Comparison of ENCODE assay signal across 8 cellular contexts in genomic region chr12:2960432-2960956, GRCh38. TPM values are rescaled to one million over a fixed set of nuclear protein-coding genes. Genes with fewer than 3 reads are reported as not detected.
DNase-seq lines count a peak whose midpoint lies in the region; ATAC-seq and TF ChIP-seq lines count a peak whose summit lies in the region.

No MANE protein-coding gene starts in this region.

- peak overlapping the region; percentile 26 to 77 (median 63) for H3K4me3 Mint-ChIP-seq in IgD-negative memory B cell
- H3K4me3 Mint-ChIP-seq in activated naive CD8-positive, alpha-beta T cell = peak overlapping the region; percentile 80
- peak overlapping the region in 4 of 5 donors; percentile 28 to 61 (median 52) for H3K4me3 Mint-ChIP-seq in immature natural killer cell
- peak overlapping the region; percentile 40 for H3K4me3 Mint-ChIP-seq in stimulated activated memory B cell treated with anti-CD40 and anti-IgM and Interleukin-4, amounts not matched to agents 10 μg/mL and 1 μg/mL and 100 μg/mL, for 72 hours

- H3K9me3 Mint-ChIP-seq in IgD-negative memory B cell = peaks cover 0 to 1% (median 0%) of the 10 kb centered on the region in 3 donors
- H3K9me3 Mint-ChIP-seq in activated naive CD8-positive, alpha-beta T cell (ENCODE audit: low read depth) = no peaks in the 10 kb centered on the region
- H3K9me3 Mint-ChIP-seq in immature natural killer cell = no peaks in the 10 kb centered on the region
- H3K9me3 Mint-ChIP-seq in stimulated activated memory B cell treated with anti-CD40 and anti-IgM and Interleukin-4, amounts not matched to agents 10 μg/mL and 1 μg/mL and 100 μg/mL, for 72 hours = no peaks in the 10 kb centered on the region

- TF ChIP-seq CTCF in lower leg skin (IDR thresholded peaks at IDR 0.05) = no peak

- peak; percentile 47 for ATAC-seq in stimulated activated memory B cell treated with anti-CD40 and anti-IgM and Interleukin-4, amounts not matched to agents 10 μg/mL and 1 μg/mL and 100 μg/mL, for 72 hours

- H3K36me3 Mint-ChIP-seq in IgD-negative memory B cell = no peaks in the 10 kb centered on the region
- no peaks in the 10 kb centered on the region for H3K36me3 Mint-ChIP-seq in activated naive CD8-positive, alpha-beta T cell
- H3K36me3 Mint-ChIP-seq in immature natural killer cell = peaks cover 0 to 3% (median 0%) of the 10 kb centered on the region in 3 donors
- H3K36me3 Mint-ChIP-seq in stimulated activated memory B cell treated with anti-CD40 and anti-IgM and Interleukin-4, amounts not matched to agents 10 μg/mL and 1 μg/mL and 100 μg/mL, for 72 hours = no peaks in the 10 kb centered on the region

- peak; percentile 29 for DNase-seq in Caki2 (ENCODE audit: low read depth)
- DNase-seq in immature natural killer cell = no peak
- no peak for DNase-seq in NCI-H1092 (lab: John Stamatoyannopoulos, UW)
- DNase-seq in T1000 (lab: John Stamatoyannopoulos, UW) = no peak
- no peak for DNase-seq in lower leg skin (ENCODE audit: low spot score in 2 of 2)

- 17 to 24% methylated on average over 15 to 16 of the region's 16 CpGs for WGBS in lower leg skin, 2 donors

- no peak for TF ChIP-seq POLR2A in lower leg skin (IDR thresholded peaks at IDR 0.05)

- H3K27me3 Mint-ChIP-seq in IgD-negative memory B cell = peaks cover 52% of the 10 kb centered on the region
- peaks cover 31% of the 10 kb centered on the region for H3K27me3 Mint-ChIP-seq in activated naive CD8-positive, alpha-beta T cell
- H3K27me3 Mint-ChIP-seq in immature natural killer cell (ENCODE audit: low read depth in 3 of 3) = peaks cover 12 to 27% (median 17%) of the 10 kb centered on the region in 3 donors
- H3K27me3 Mint-ChIP-seq in stimulated activated memory B cell treated with anti-CD40 and anti-IgM and Interleukin-4, amounts not matched to agents 10 μg/mL and 1 μg/mL and 100 μg/mL, for 72 hours = peaks cover 80% of the 10 kb centered on the region

- intact Hi-C loops in lower leg skin (cut with DNase I; ENCODE audit: low total_unique reads) = no loop called here

- in situ Hi-C loops in Caki2 (cut with HindIII; ENCODE audit: low pct_unique_long_range_greater_than_20kb, low sequenced_read_pairs) = no loop called here

- peaks cover 3 to 15% (median 8%) of the 10 kb centered on the region in 3 donors for H3K4me1 Mint-ChIP-seq in IgD-negative memory B cell
- peaks cover 18% of the 10 kb centered on the region for H3K4me1 Mint-ChIP-seq in activated naive CD8-positive, alpha-beta T cell (ENCODE audit: low read depth)
- peaks cover 9 to 11% of the 10 kb centered on the region in 2 donors for H3K4me1 Mint-ChIP-seq in immature natural killer cell
- peaks cover 18% of the 10 kb centered on the region for H3K4me1 Mint-ChIP-seq in stimulated activated memory B cell treated with anti-CD40 and anti-IgM and Interleukin-4, amounts not matched to agents 10 μg/mL and 1 μg/mL and 100 μg/mL, for 72 hours

- H3K4me3 ChIP-seq in lower leg skin (ENCODE audit: low read depth, poor library complexity, severe bottlenecking) = no peak overlapping the region

- H3K27ac Mint-ChIP-seq in IgD-negative memory B cell (no peak overlapping the region), immature natural killer cell (no peak overlapping the region)
- H3K27ac Mint-ChIP-seq in activated naive CD8-positive, alpha-beta T cell = no peak overlapping the region
- no peak overlapping the region for H3K27ac Mint-ChIP-seq in stimulated activated memory B cell treated with anti-CD40 and anti-IgM and Interleukin-4, amounts not matched to agents 10 μg/mL and 1 μg/mL and 100 μg/mL, for 72 hours

RNA-seq across cellular contexts. Expression of gene TEAD4, which starts 1.3 kb away (rescaled TPM):
- 17.2 and 32.7 TPM in 2 replicates for total RNA-seq in Caki2 (2014; rRNA removed; shearing (Covaris generic); ENCODE audit: low replicate concordance)
- polyA plus RNA-seq in IgD-negative memory B cell (not detected), immature natural killer cell (not detected)
- total RNA-seq in lower leg skin = 10 to 100 TPM; 14.8 to 34.3 (median 23.4) TPM
